ENCODE assay signal across 8 cellular contexts in genomic region chr9:78821126-78821822, GRCh38.
A peak's percentile ranks its signal among the peaks of the same experiment; 100 is the strongest.
DNase-seq lines count a peak whose midpoint lies in the region; ATAC-seq and TF ChIP-seq lines count a peak whose summit lies in the region.

No MANE protein-coding gene starts in this region.

- H3K27ac ChIP-seq in cardiac muscle cell, result no peak overlapping the region

- TF ChIP-seq CTCF in cardiac muscle cell (IDR thresholded peaks at IDR 0.05; ENCODE audit: low read depth, low read length), result peak; percentile 78
- TF ChIP-seq CTCF in LNCaP clone FGC (IDR thresholded peaks at IDR 0.05; ENCODE audit: control insufficient read depth, extremely low read depth, insufficient read depth), result peak; percentile 58
- TF ChIP-seq CTCF in fibroblast of the aortic adventitia (IDR thresholded peaks at IDR 0.05; ENCODE audit: insufficient read depth, low read length), result peak; percentile 62

- H3K9me3 ChIP-seq in cardiac muscle cell (ENCODE audit: low read depth), result no peaks in the 10 kb centered on the region

- peak; percentile 76 for ATAC-seq in SK-N-SH treated with all-trans-retinoic acid at 6 μM for 48 hours

- H3K4me3 ChIP-seq in cardiac muscle cell (no peak overlapping the region), LNCaP clone FGC (ENCODE audit: low read depth, low read length) (no peak overlapping the region), fibroblast of the aortic adventitia (ENCODE audit: low read depth, low read length) (peak overlapping the region; percentile 22)

- no peaks in the 10 kb centered on the region for H3K36me3 ChIP-seq in cardiac muscle cell

- DNase-seq in cardiac muscle cell (ENCODE audit: low read depth in 1 of 2, low spot score in 1 of 2) (peak; percentile 30 to 34), cardiac septum (ENCODE audit: low spot score) (no peak), H4 (ENCODE audit: low spot score) (peak; percentile 15), LNCaP clone FGC (ENCODE audit: low read depth) (peak; percentile 22), fibroblast of the aortic adventitia (ENCODE audit: low read depth) (peak; percentile 27), renal cortical epithelial cell (ENCODE audit: low read depth) (peak; percentile 44), NCI-H524 (lab: John Stamatoyannopoulos, UW) (no peak)

- H3K27me3 ChIP-seq in cardiac muscle cell, result no peaks in the 10 kb centered on the region

- H3K4me1 ChIP-seq in cardiac muscle cell (ENCODE audit: low read depth), result no peaks in the 10 kb centered on the region

- intact Hi-C loops in cardiac septum (cut with DNase I), result no loop called here

TF ChIP-seq in SK-N-SH treated with all-trans-retinoic acid at 6 μM for 48 hours, 23 proteins besides CTCF, POLR2A, EP300 and RAD21:
- TF ChIP-seq PATZ1 (CRISPR knock-in tag; IDR thresholded peaks at IDR 0.05; ENCODE audit: borderline replicate concordance), result no peak
- TF ChIP-seq CREB5 (CRISPR knock-in tag; IDR thresholded peaks at IDR 0.05; ENCODE audit: low read depth), result no peak
- TF ChIP-seq BACH2 (CRISPR knock-in tag; IDR thresholded peaks at IDR 0.05; ENCODE audit: borderline replicate concordance), result no peak
- no peak for TF ChIP-seq CSRNP3 (CRISPR knock-in tag; IDR thresholded peaks at IDR 0.05)
- TF ChIP-seq TSHZ2 (CRISPR knock-in tag; IDR thresholded peaks at IDR 0.05), result no peak
- no peak for TF ChIP-seq POU6F1 (CRISPR knock-in tag; IDR thresholded peaks at IDR 0.05; ENCODE audit: borderline replicate concordance, low read depth)
- no peak for TF ChIP-seq ARNTL (CRISPR knock-in tag; IDR thresholded peaks at IDR 0.05; ENCODE audit: borderline replicate concordance, low read depth)
- no peak for TF ChIP-seq ZC3H10 (CRISPR knock-in tag; IDR thresholded peaks at IDR 0.05)
- no peak for TF ChIP-seq PPARA (CRISPR knock-in tag; IDR thresholded peaks at IDR 0.05; ENCODE audit: borderline replicate concordance)

Comparison
In these comparisons a context has a peak if more than half of its experiments do, and no peak if none do; other contexts are left out.
1. DNase-seq: peak in cardiac muscle cell (2 of 2), H4 (single experiment), LNCaP clone FGC (single experiment), fibroblast of the aortic adventitia (single experiment) and renal cortical epithelial cell (single experiment); none in cardiac septum (single experiment) and NCI-H524 (0 of 2).
2. Peak in every context shown above with its lines, with median percentiles within 50 percentile points of each other: CTCF ChIP-seq.